9 cellular contexts compared by ENCODE assay signal in the genomic region with DNA sequence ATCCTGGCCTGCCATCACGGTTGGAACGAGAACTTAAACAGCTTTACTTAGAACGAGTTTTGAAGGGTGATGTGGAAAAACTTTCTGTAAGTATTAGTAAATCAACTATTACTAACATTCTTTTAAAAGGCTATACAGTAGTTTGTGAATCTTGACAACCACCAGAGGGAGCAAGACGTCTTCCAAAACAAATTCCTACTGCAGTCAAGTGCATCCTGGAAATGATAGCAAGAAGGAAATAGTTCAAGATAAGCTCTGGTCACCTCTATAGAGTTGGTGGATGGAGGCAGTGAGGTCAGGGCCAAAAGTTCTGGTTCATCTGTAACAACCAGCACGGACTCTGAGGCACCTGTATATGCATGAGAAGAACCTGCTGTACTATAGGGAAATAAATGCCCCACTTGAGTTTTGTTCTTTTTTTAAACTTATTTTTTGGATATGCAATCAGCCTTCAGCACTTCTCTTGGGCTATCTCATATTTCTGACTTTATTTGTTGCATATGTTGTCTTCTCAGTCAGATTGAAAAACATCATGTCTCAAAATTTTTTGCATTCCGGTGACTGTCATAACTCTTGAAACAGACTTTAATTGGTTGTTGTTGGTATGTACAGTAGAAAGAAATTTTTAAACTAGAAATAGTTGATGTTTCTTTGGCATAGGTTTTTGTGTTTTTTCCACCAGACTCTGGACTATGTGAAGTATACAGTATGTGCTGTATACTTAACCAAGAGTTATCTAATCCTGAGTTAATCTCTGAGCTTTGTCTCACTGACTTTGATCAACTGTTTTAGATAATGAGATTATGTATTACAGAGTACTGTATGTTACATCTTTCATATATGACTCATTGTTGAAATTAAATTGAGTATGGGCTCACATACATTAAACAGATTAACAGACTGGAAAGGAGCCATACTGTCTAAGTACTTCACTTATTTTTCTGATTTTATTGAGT. TPM values are rescaled to one million over a fixed set of nuclear protein-coding genes. Genes with fewer than 3 reads are reported as not detected.
DNase-seq lines count a peak whose midpoint lies in the region; ATAC-seq and TF ChIP-seq lines count a peak whose summit lies in the region.
"Had no signal": no experiment of that assay in that cellular context is flagged by ENCODE, and none has a peak within 500 bp of the region (broad histone marks: within the 10 kb centered on the region; RNA-seq: fewer than 3 reads in every experiment).

No MANE protein-coding gene starts in this region.

- no peaks in the 10 kb centered on the region for H3K4me1 ChIP-seq in fibroblast of lung (ENCODE audit: control insufficient read depth, extremely low read depth, insufficient read depth, low read length)
- no peaks in the 10 kb centered on the region for H3K4me1 ChIP-seq in naive thymus-derived CD4-positive, alpha-beta T cell (ENCODE audit: control insufficient read depth in 2 of 2, insufficient read depth in 2 of 2, low read length in 2 of 2)

- no peaks in the 10 kb centered on the region for H3K36me3 ChIP-seq in fibroblast of lung (ENCODE audit: control insufficient read depth, insufficient read depth, low read length)
- H3K36me3 ChIP-seq in naive thymus-derived CD4-positive, alpha-beta T cell (ENCODE audit: control insufficient read depth in 2 of 3, insufficient read depth in 3 of 3, low read length in 3 of 3) = peaks cover 21 to 67% (median 21%) of the 10 kb centered on the region in 3 experiments

- no peak overlapping the region for H3K4me3 Mint-ChIP-seq in naive thymus-derived CD4-positive, alpha-beta T cell
- no peak overlapping the region for H3K4me3 Mint-ChIP-seq in stimulated activated naive CD8-positive, alpha-beta T cell treated with anti-CD3 and anti-CD28 coated beads, Interleukin-15, amount 100 ng/mL, for 72 hours
- H3K4me3 Mint-ChIP-seq: activated naive CD4-positive, alpha-beta T cell treated with anti-CD3 and anti-CD28 coated beads, Interleukin-2, amount 50 U/mL, for 24 hours had no signal

- H3K27ac ChIP-seq in fibroblast of lung (ENCODE audit: insufficient read depth, low read length) = no peak overlapping the region
- H3K27ac ChIP-seq in naive thymus-derived CD4-positive, alpha-beta T cell (ENCODE audit: low read depth, low read length) = no peak overlapping the region

- no peaks in the 10 kb centered on the region for H3K9me3 ChIP-seq in fibroblast of lung (ENCODE audit: control insufficient read depth, insufficient read depth, low read depth, low read length)
- H3K9me3 ChIP-seq in naive thymus-derived CD4-positive, alpha-beta T cell (ENCODE audit: control insufficient read depth in 2 of 3, low read length in 3 of 3) = no peaks in the 10 kb centered on the region

- H3K27ac Mint-ChIP-seq in naive thymus-derived CD4-positive, alpha-beta T cell = peak overlapping the region in 5 of 9 donors; percentile 13 to 71 (median 57)
- no peak overlapping the region for H3K27ac Mint-ChIP-seq in stimulated activated naive CD8-positive, alpha-beta T cell treated with anti-CD3 and anti-CD28 coated beads, Interleukin-15, amount 100 ng/mL, for 72 hours

- H3K4me1 Mint-ChIP-seq in naive thymus-derived CD4-positive, alpha-beta T cell = peaks cover 8 to 28% (median 10%) of the 10 kb centered on the region in 7 donors
- peaks cover 17% of the 10 kb centered on the region for H3K4me1 Mint-ChIP-seq in stimulated activated naive CD8-positive, alpha-beta T cell treated with anti-CD3 and anti-CD28 coated beads, Interleukin-15, amount 100 ng/mL, for 72 hours

- peaks cover 8 to 29% (median 26%) of the 10 kb centered on the region in 5 donors for H3K36me3 Mint-ChIP-seq in naive thymus-derived CD4-positive, alpha-beta T cell

- intact Hi-C loops in naive thymus-derived CD4-positive, alpha-beta T cell (cut with micrococcal nuclease) = loop anchor here (1.0 to 10.0 kb wide), 7 partner anchors 35 to 308 kb away; a partner anchor contains a TSS

- CTCF ChIA-PET in naive thymus-derived CD4-positive, alpha-beta T cell (lab: Charles Lee) = interaction anchor here (0.7 to 1.1 kb wide), 3 partner anchors 11 to 285 kb away, joined by 3 to 7 read pairs (median 3); no protein-coding TSS in a partner anchor

- no peak overlapping the region for H3K4me2 ChIP-seq in fibroblast of lung (ENCODE audit: extremely low read depth, insufficient read depth, low read length)

- DNase-seq in activated CD4-positive, alpha-beta T cell treated with anti-CD3 and anti-CD28 coated beads for 4 hours = peak; percentile 3 to 5
- DNase-seq in activated CD4-positive, alpha-beta T cell treated with anti-CD3 and anti-CD28 coated beads for 1 hour = no peak
- DNase-seq in MV-4-11 (lab: John Stamatoyannopoulos, UW) = peak; percentile 56
- peak; percentile 81 to 93 for DNase-seq in fibroblast of lung (ENCODE audit: low read depth in 2 of 2)
- peak in 6 of 9 donors; percentile 23 to 39 (median 34) for DNase-seq in naive thymus-derived CD4-positive, alpha-beta T cell
- no peak for DNase-seq in stimulated activated naive CD8-positive, alpha-beta T cell treated with anti-CD3 and anti-CD28 coated beads, Interleukin-15, amount 100 ng/mL, for 72 hours

- H3K4me3 ChIP-seq in fibroblast of lung (replicated peaks in 1 of 4; ENCODE audit: control extremely low read depth in 1 of 4, insufficient read depth in 1 of 4, low read depth in 3 of 4, low read length in 4 of 4) = no peak overlapping the region
- H3K4me3 ChIP-seq in naive thymus-derived CD4-positive, alpha-beta T cell (ENCODE audit: low read length) = no peak overlapping the region

- peak; percentile 61 for TF ChIP-seq CTCF in fibroblast of lung (conservative IDR thresholded peaks at IDR 0.05 in 1 of 2, IDR thresholded peaks at IDR 0.05 in 1 of 2; ENCODE audit: low read depth in 1 of 2, low read length in 2 of 2)

- H3K27me3 ChIP-seq in fibroblast of lung (ENCODE audit: control insufficient read depth, insufficient read depth, low read length) = no peaks in the 10 kb centered on the region
- no peaks in the 10 kb centered on the region for H3K27me3 ChIP-seq in naive thymus-derived CD4-positive, alpha-beta T cell (ENCODE audit: control insufficient read depth in 2 of 2, insufficient read depth in 2 of 2, low read length in 2 of 2)

- H3K79me2 ChIP-seq in fibroblast of lung (ENCODE audit: control insufficient read depth, insufficient read depth, low read length) = no peaks in the 10 kb centered on the region

- POLR2A ChIA-PET in naive thymus-derived CD4-positive, alpha-beta T cell (lab: Charles Lee) = no interaction called here

- no peak overlapping the region for H3K9ac ChIP-seq in fibroblast of lung (ENCODE audit: insufficient read depth, low read length)

- H3K27me3 Mint-ChIP-seq in naive thymus-derived CD4-positive, alpha-beta T cell = no peaks in the 10 kb centered on the region
- no peaks in the 10 kb centered on the region for H3K27me3 Mint-ChIP-seq in stimulated activated naive CD8-positive, alpha-beta T cell treated with anti-CD3 and anti-CD28 coated beads, Interleukin-15, amount 100 ng/mL, for 72 hours
- H3K27me3 Mint-ChIP-seq: activated naive CD4-positive, alpha-beta T cell treated with anti-CD3 and anti-CD28 coated beads, Interleukin-2, amount 50 U/mL, for 24 hours had no signal

- ATAC-seq in SK-N-SH treated with all-trans-retinoic acid at 6 μM for 48 hours (peak; percentile 79), HG02798 (IDR thresholded peaks at IDR 0.05; ENCODE audit: poor library complexity, unreplicated experiment) (no peak)
- no peak for ATAC-seq in naive thymus-derived CD4-positive, alpha-beta T cell
- ATAC-seq in stimulated activated naive CD8-positive, alpha-beta T cell treated with anti-CD3 and anti-CD28 coated beads, Interleukin-15, amount 100 ng/mL, for 72 hours = no peak

- H2AFZ ChIP-seq in fibroblast of lung (ENCODE audit: low read length) = no peak overlapping the region

- H4K20me1 ChIP-seq in fibroblast of lung (ENCODE audit: control insufficient read depth, extremely low read depth, insufficient read depth, low read length) = peaks cover 2% of the 10 kb centered on the region

- no peaks in the 10 kb centered on the region for H3K9me3 Mint-ChIP-seq in naive thymus-derived CD4-positive, alpha-beta T cell
- H3K9me3 Mint-ChIP-seq in stimulated activated naive CD8-positive, alpha-beta T cell treated with anti-CD3 and anti-CD28 coated beads, Interleukin-15, amount 100 ng/mL, for 72 hours = no peaks in the 10 kb centered on the region
- H3K9me3 Mint-ChIP-seq: activated naive CD4-positive, alpha-beta T cell treated with anti-CD3 and anti-CD28 coated beads, Interleukin-2, amount 50 U/mL, for 24 hours had no signal

TF ChIP-seq in SK-N-SH treated with all-trans-retinoic acid at 6 μM for 48 hours, 23 proteins besides CTCF, POLR2A, EP300 and RAD21 (continues in another document):
- TF ChIP-seq, protein P1, sequence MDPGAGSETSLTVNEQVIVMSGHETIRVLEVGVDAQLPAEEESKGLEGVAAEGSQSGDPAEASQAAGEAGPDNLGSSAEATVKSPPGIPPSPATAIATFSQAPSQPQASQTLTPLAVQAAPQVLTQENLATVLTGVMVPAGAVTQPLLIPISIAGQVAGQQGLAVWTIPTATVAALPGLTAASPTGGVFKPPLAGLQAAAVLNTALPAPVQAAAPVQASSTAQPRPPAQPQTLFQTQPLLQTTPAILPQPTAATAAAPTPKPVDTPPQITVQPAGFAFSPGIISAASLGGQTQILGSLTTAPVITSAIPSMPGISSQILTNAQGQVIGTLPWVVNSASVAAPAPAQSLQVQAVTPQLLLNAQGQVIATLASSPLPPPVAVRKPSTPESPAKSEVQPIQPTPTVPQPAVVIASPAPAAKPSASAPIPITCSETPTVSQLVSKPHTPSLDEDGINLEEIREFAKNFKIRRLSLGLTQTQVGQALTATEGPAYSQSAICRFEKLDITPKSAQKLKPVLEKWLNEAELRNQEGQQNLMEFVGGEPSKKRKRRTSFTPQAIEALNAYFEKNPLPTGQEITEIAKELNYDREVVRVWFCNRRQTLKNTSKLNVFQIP (CRISPR knock-in tag; IDR thresholded peaks at IDR 0.05; ENCODE audit: borderline replicate concordance, low read depth) = no peak; the same call in 1 of the 2 replicates
- no peak for TF ChIP-seq TOX (CRISPR knock-in tag; IDR thresholded peaks at IDR 0.05; ENCODE audit: borderline replicate concordance)

RNA-seq across cellular contexts. Expression of a gene that starts 37.7 kb away (rescaled TPM):
- 67.3 and 90.2 TPM in 2 replicates for total RNA-seq in fibroblast of lung
- polyA plus RNA-seq in fibroblast of lung = 153 and 192 TPM in 2 replicates
- polyA plus RNA-seq in fibroblast of lung (2012) = 236 and 258 TPM in 2 replicates
- polyA minus RNA-seq in fibroblast of lung (ENCODE audit: low replicate concordance) = 29.5 and 45.3 TPM in 2 replicates
- 100 to 1,000 TPM; 180 to 435 (median 287) TPM for total RNA-seq in naive thymus-derived CD4-positive, alpha-beta T cell
- 100 to 1,000 TPM; 233 to 237 TPM for polyA plus RNA-seq in naive thymus-derived CD4-positive, alpha-beta T cell

Comparison
In these comparisons a context has a peak if more than half of its experiments do, and no peak if none do; other contexts are left out.
1. DNase-seq: peak in activated CD4-positive, alpha-beta T cell treated with anti-CD3 and anti-CD28 coated beads for 4 hours (2 of 2), MV-4-11 (single experiment), fibroblast of lung (2 of 2) and naive thymus-derived CD4-positive, alpha-beta T cell (6 of 9); none in activated CD4-positive, alpha-beta T cell treated with anti-CD3 and anti-CD28 coated beads for 1 hour (single experiment) and stimulated activated naive CD8-positive, alpha-beta T cell treated with anti-CD3 and anti-CD28 coated beads, Interleukin-15, amount 100 ng/mL, for 72 hours (0 of 2).
2. H3K27ac Mint-ChIP-seq: peak in naive thymus-derived CD4-positive, alpha-beta T cell (5 of 9); none in stimulated activated naive CD8-positive, alpha-beta T cell treated with anti-CD3 and anti-CD28 coated beads, Interleukin-15, amount 100 ng/mL, for 72 hours (0 of 2).